In the genomic region with DNA sequence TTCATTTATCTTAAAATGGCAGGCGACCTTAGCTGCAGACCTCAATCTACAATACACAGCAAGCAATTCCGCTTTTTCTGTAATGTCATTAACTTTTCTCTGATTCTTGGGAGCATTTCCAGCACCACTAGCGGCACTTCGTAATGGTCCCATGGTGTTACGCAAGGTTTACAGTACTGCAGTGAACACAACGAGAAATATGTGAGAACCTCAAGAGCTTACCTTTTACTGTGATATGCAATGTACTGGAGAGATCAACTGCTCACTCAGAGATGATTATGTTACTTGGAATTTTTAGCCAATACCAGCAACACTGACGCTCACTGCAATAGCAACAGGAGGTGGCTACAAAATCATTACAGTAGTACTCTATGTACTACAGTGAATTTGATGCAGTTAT, we compare ENCODE assay signal across 19 cellular contexts. TPM values are rescaled to one million over a fixed set of nuclear protein-coding genes. Genes with fewer than 3 reads are reported as not detected.
DNase-seq lines count a peak whose midpoint lies in the region; ATAC-seq and TF ChIP-seq lines count a peak whose summit lies in the region.
"Had no signal": no experiment of that assay in that cellular context is flagged by ENCODE, and none has a peak within 500 bp of the region (broad histone marks: within the 10 kb centered on the region; RNA-seq: fewer than 3 reads in every experiment).

No MANE protein-coding gene starts in this region.

- peaks cover 6% of the 10 kb centered on the region for H3K4me1 ChIP-seq in foreskin keratinocyte

- DNase-seq in AG10803 (ENCODE audit: low read depth) (peak; percentile 21), M059J (ENCODE audit: low read depth) (peak; percentile 14), foreskin keratinocyte (peak; percentile 6 to 40), ecto neural progenitor cell (ENCODE audit: low spot score) (no peak), SKM-1 treated with dmso at 0.1 percent for 144 hours (lab: John Stamatoyannopoulos, UW; ENCODE audit: unreplicated experiment) (no peak)
- no peak for DNase-seq in activated T-helper 2 cell treated with anti-CD3 and anti-CD28 coated beads, Interferon-gamma antibody, Interleukin-2, Interleukin-4, amounts not matched to agents 10 μg/mL and 5 μg/mL and 100 μg/mL, durations not matched to agents 14 hours and 24 hours and 36 hours (ENCODE audit: low spot score)
- DNase-seq in activated naive CD4-positive, alpha-beta T cell treated with anti-CD3 and anti-CD28 coated beads, Interleukin-2, amount 10 ng/mL, durations not matched to agents 7 days and 5 days = no peak
- DNase-seq: activated effector memory CD4-positive, alpha-beta T cell treated with Interleukin-2 at 50 U/mL for 16 hours; anterior cingulate cortex; Calu3; dermis blood vessel endothelial cell; esophagus squamous epithelium; GF-D8; left ventricle myocardium inferior; NCI-H1105; stimulated activated naive CD8-positive, alpha-beta T cell treated with anti-CD3 and anti-CD28 coated beads, Interleukin-15, Interleukin-2, amounts not matched to agents 100 U/mL and 50 U/mL, for 24 hours; uterus had no signal

- peaks cover 38% of the 10 kb centered on the region for H3K4me1 Mint-ChIP-seq in activated T-helper 2 cell treated with anti-CD3 and anti-CD28 coated beads, Interferon-gamma antibody, Interleukin-2, Interleukin-4, amounts not matched to agents 10 μg/mL and 5 μg/mL and 100 μg/mL, durations not matched to agents 14 hours and 24 hours and 36 hours (ENCODE audit: low read depth)
- peaks cover 36% of the 10 kb centered on the region for H3K4me1 Mint-ChIP-seq in activated naive CD4-positive, alpha-beta T cell treated with anti-CD3 and anti-CD28 coated beads, Interleukin-2, amount 10 ng/mL, durations not matched to agents 7 days and 5 days

- no peak overlapping the region for H3K27ac Mint-ChIP-seq in activated T-helper 2 cell treated with anti-CD3 and anti-CD28 coated beads, Interferon-gamma antibody, Interleukin-2, Interleukin-4, amounts not matched to agents 10 μg/mL and 5 μg/mL and 100 μg/mL, durations not matched to agents 14 hours and 24 hours and 36 hours
- H3K27ac Mint-ChIP-seq in activated naive CD4-positive, alpha-beta T cell treated with anti-CD3 and anti-CD28 coated beads, Interleukin-2, amount 10 ng/mL, durations not matched to agents 7 days and 5 days = no peak overlapping the region

- TF ChIP-seq CTCF in AG10803 (conservative IDR thresholded peaks at IDR 0.05; ENCODE audit: low read length) (no peak), foreskin keratinocyte (conservative IDR thresholded peaks at IDR 0.05) (no peak)

- H3K36me3 Mint-ChIP-seq in activated T-helper 2 cell treated with anti-CD3 and anti-CD28 coated beads, Interferon-gamma antibody, Interleukin-2, Interleukin-4, amounts not matched to agents 10 μg/mL and 5 μg/mL and 100 μg/mL, durations not matched to agents 14 hours and 24 hours and 36 hours (ENCODE audit: low read depth) = peaks cover 52% of the 10 kb centered on the region
- peaks cover 43% of the 10 kb centered on the region for H3K36me3 Mint-ChIP-seq in activated naive CD4-positive, alpha-beta T cell treated with anti-CD3 and anti-CD28 coated beads, Interleukin-2, amount 10 ng/mL, durations not matched to agents 7 days and 5 days

- no peaks in the 10 kb centered on the region for H3K27me3 ChIP-seq in foreskin keratinocyte
- H3K27me3 ChIP-seq: esophagus squamous epithelium, uterus had no signal

- H3K4me3 Mint-ChIP-seq in activated T-helper 2 cell treated with anti-CD3 and anti-CD28 coated beads, Interferon-gamma antibody, Interleukin-2, Interleukin-4, amounts not matched to agents 10 μg/mL and 5 μg/mL and 100 μg/mL, durations not matched to agents 14 hours and 24 hours and 36 hours (ENCODE audit: low read depth) = peak overlapping the region; percentile 34
- H3K4me3 Mint-ChIP-seq in activated naive CD4-positive, alpha-beta T cell treated with anti-CD3 and anti-CD28 coated beads, Interleukin-2, amount 10 ng/mL, durations not matched to agents 7 days and 5 days = no peak overlapping the region

- H3K27me3 Mint-ChIP-seq in activated T-helper 2 cell treated with anti-CD3 and anti-CD28 coated beads, Interferon-gamma antibody, Interleukin-2, Interleukin-4, amounts not matched to agents 10 μg/mL and 5 μg/mL and 100 μg/mL, durations not matched to agents 14 hours and 24 hours and 36 hours (ENCODE audit: low read depth) = no peaks in the 10 kb centered on the region
- H3K27me3 Mint-ChIP-seq in activated naive CD4-positive, alpha-beta T cell treated with anti-CD3 and anti-CD28 coated beads, Interleukin-2, amount 10 ng/mL, durations not matched to agents 7 days and 5 days = no peaks in the 10 kb centered on the region

- intact Hi-C loops in activated T-helper 2 cell treated with anti-CD3 and anti-CD28 coated beads, Interferon-gamma antibody, Interleukin-2, Interleukin-4, amounts not matched to agents 10 μg/mL and 5 μg/mL and 100 μg/mL, durations not matched to agents 14 hours and 24 hours and 36 hours (cut with micrococcal nuclease) = loop anchor here (5.0 kb wide), 3 partner anchors 146 to 356 kb away; no protein-coding TSS in a partner anchor

- ATAC-seq in foreskin keratinocyte = no peak
- ATAC-seq in HG03280 (IDR thresholded peaks at IDR 0.05; ENCODE audit: unreplicated experiment) = no peak
- ATAC-seq: HCT116; stimulated activated naive CD8-positive, alpha-beta T cell treated with anti-CD3 and anti-CD28 coated beads, Interleukin-15, Interleukin-2, amounts not matched to agents 100 U/mL and 50 U/mL, for 24 hours had no signal

- H3K27ac ChIP-seq in foreskin keratinocyte = no peak overlapping the region
- H3K27ac ChIP-seq: esophagus squamous epithelium, left ventricle myocardium inferior, uterus had no signal

- H3K9me3 Mint-ChIP-seq in activated T-helper 2 cell treated with anti-CD3 and anti-CD28 coated beads, Interferon-gamma antibody, Interleukin-2, Interleukin-4, amounts not matched to agents 10 μg/mL and 5 μg/mL and 100 μg/mL, durations not matched to agents 14 hours and 24 hours and 36 hours = no peaks in the 10 kb centered on the region
- H3K9me3 Mint-ChIP-seq in activated naive CD4-positive, alpha-beta T cell treated with anti-CD3 and anti-CD28 coated beads, Interleukin-2, amount 10 ng/mL, durations not matched to agents 7 days and 5 days = no peaks in the 10 kb centered on the region

- H3K4me3 ChIP-seq in AG10803 (ENCODE audit: low read length) = no peak overlapping the region
- H3K4me3 ChIP-seq: esophagus squamous epithelium, left ventricle myocardium inferior, uterus had no signal

- CTCF ChIA-PET in activated naive CD4-positive, alpha-beta T cell treated with anti-CD3 and anti-CD28 coated beads, Interleukin-2, amount 10 ng/mL, durations not matched to agents 7 days and 5 days (lab: Charles Lee) = interaction anchor here (1.1 kb wide), 1 partner anchor 28 kb away, joined by 3 read pairs; no protein-coding TSS in a partner anchor

RNA-seq across cellular contexts. Expression of a gene that starts 2.8 kb away (rescaled TPM):
- 30.8 and 37.2 TPM in 2 replicates for total RNA-seq in M059J (2014; rRNA removed; shearing (Covaris generic))
- total RNA-seq in activated T-helper 2 cell treated with anti-CD3 and anti-CD28 coated beads, Interferon-gamma antibody, Interleukin-2, Interleukin-4, amounts not matched to agents 10 μg/mL and 5 μg/mL and 100 μg/mL, durations not matched to agents 14 hours and 24 hours and 36 hours = 15.9 and 18.1 TPM in 2 replicates
- 13.5 and 15.5 TPM in 2 replicates for total RNA-seq in foreskin keratinocyte
- 7.5 and 9.4 TPM in 2 replicates for polyA plus RNA-seq in foreskin keratinocyte

RNA-seq across cellular contexts. Expression of a gene that starts 40.1 kb away (rescaled TPM):
- 31.7 and 33.3 TPM in 2 replicates for total RNA-seq in M059J (2014; rRNA removed; shearing (Covaris generic))
- total RNA-seq in activated T-helper 2 cell treated with anti-CD3 and anti-CD28 coated beads, Interferon-gamma antibody, Interleukin-2, Interleukin-4, amounts not matched to agents 10 μg/mL and 5 μg/mL and 100 μg/mL, durations not matched to agents 14 hours and 24 hours and 36 hours = 53.4 and 56.2 TPM in 2 replicates
- 14.3 and 14.5 TPM in 2 replicates for total RNA-seq in foreskin keratinocyte
- polyA plus RNA-seq in foreskin keratinocyte = 17.6 and 18.5 TPM in 2 replicates

Comparison
In these comparisons a context has a peak if more than half of its experiments do, and no peak if none do; other contexts are left out.
1. DNase-seq: peak in AG10803 (single experiment), M059J (single experiment) and foreskin keratinocyte (2 of 2); none in activated T-helper 2 cell treated with anti-CD3 and anti-CD28 coated beads, Interferon-gamma antibody, Interleukin-2, Interleukin-4, amounts not matched to agents 10 μg/mL and 5 μg/mL and 100 μg/mL, durations not matched to agents 14 hours and 24 hours and 36 hours (single experiment), activated naive CD4-positive, alpha-beta T cell treated with anti-CD3 and anti-CD28 coated beads, Interleukin-2, amount 10 ng/mL, durations not matched to agents 7 days and 5 days (single experiment), ecto neural progenitor cell (single experiment) and SKM-1 treated with dmso at 0.1 percent for 144 hours (single experiment).